1 cellular context compared by ENCODE assay signal in the genomic region with DNA sequence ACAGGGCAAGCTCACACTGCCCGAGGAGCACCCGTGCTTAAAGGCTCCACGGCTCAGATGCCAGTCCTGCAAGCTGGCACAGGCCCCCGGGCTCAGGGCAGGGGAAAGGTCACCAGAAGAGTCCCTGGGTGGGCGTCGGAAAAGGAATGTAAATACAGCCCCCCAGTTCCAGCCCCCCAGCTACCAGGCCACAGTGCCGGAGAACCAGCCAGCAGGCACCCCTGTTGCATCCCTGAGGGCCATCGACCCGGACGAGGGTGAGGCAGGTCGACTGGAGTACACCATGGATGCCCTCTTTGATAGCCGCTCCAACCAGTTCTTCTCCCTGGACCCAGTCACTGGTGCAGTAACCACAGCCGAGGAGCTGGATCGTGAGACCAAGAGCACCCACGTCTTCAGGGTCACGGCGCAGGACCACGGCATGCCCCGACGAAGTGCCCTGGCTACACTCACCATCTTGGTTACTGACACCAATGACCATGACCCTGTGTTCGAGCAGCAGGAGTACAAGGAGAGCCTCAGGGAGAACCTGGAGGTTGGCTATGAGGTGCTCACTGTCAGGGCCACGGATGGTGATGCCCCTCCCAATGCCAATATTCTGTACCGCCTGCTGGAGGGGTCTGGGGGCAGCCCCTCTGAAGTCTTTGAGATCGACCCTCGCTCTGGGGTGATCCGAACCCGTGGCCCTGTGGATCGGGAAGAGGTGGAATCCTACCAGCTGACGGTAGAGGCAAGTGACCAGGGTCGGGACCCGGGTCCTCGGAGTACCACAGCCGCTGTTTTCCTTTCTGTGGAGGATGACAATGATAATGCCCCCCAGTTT.
TF ChIP-seq lines count a peak whose summit lies in the region.

No MANE protein-coding gene starts in this region.

TF ChIP-seq in A549, 52 proteins besides CTCF, POLR2A, EP300 and RAD21 (continued from another document):
- TF ChIP-seq, protein P1, sequence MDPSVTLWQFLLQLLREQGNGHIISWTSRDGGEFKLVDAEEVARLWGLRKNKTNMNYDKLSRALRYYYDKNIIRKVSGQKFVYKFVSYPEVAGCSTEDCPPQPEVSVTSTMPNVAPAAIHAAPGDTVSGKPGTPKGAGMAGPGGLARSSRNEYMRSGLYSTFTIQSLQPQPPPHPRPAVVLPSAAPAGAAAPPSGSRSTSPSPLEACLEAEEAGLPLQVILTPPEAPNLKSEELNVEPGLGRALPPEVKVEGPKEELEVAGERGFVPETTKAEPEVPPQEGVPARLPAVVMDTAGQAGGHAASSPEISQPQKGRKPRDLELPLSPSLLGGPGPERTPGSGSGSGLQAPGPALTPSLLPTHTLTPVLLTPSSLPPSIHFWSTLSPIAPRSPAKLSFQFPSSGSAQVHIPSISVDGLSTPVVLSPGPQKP (IDR thresholded peaks at IDR 0.05; ENCODE audit: low read depth, low read length) = no peak
- TF ChIP-seq ESRRA (IDR thresholded peaks at IDR 0.05; ENCODE audit: borderline replicate concordance, low read length) = no peak
- TF ChIP-seq MYC (IDR thresholded peaks at IDR 0.05; ENCODE audit: borderline replicate concordance, low read length) = no peak
- no peak for TF ChIP-seq CHD4 (IDR thresholded peaks at IDR 0.05; ENCODE audit: borderline replicate concordance)
- TF ChIP-seq FOSL2 (IDR thresholded peaks at IDR 0.05) = no peak
- no peak for TF ChIP-seq FOSL2 (CRISPR knock-in tag; IDR thresholded peaks at IDR 0.05)
- TF ChIP-seq CHD2 (IDR thresholded peaks at IDR 0.05; ENCODE audit: low read length, partially characterized antibody) = no peak
- TF ChIP-seq GATA3 (IDR thresholded peaks at IDR 0.05; ENCODE audit: borderline replicate concordance) = no peak
- no peak for TF ChIP-seq POLR2AphosphoS2 (conservative IDR thresholded peaks at IDR 0.05; ENCODE audit: low read length)
- no peak for TF ChIP-seq BHLHE40 (IDR thresholded peaks at IDR 0.05; ENCODE audit: low read depth, low read length)
- TF ChIP-seq FOSB (CRISPR knock-in tag; IDR thresholded peaks at IDR 0.05) = no peak
- TF ChIP-seq, protein P2, sequence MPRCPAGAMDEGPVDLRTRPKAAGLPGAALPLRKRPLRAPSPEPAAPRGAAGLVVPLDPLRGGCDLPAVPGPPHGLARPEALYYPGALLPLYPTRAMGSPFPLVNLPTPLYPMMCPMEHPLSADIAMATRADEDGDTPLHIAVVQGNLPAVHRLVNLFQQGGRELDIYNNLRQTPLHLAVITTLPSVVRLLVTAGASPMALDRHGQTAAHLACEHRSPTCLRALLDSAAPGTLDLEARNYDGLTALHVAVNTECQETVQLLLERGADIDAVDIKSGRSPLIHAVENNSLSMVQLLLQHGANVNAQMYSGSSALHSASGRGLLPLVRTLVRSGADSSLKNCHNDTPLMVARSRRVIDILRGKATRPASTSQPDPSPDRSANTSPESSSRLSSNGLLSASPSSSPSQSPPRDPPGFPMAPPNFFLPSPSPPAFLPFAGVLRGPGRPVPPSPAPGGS (IDR thresholded peaks at IDR 0.05) = no peak
- no peak for TF ChIP-seq ZSCAN20 (CRISPR knock-in tag; IDR thresholded peaks at IDR 0.05)
